ENCODE assay signal across 11 cellular contexts in the genomic region with DNA sequence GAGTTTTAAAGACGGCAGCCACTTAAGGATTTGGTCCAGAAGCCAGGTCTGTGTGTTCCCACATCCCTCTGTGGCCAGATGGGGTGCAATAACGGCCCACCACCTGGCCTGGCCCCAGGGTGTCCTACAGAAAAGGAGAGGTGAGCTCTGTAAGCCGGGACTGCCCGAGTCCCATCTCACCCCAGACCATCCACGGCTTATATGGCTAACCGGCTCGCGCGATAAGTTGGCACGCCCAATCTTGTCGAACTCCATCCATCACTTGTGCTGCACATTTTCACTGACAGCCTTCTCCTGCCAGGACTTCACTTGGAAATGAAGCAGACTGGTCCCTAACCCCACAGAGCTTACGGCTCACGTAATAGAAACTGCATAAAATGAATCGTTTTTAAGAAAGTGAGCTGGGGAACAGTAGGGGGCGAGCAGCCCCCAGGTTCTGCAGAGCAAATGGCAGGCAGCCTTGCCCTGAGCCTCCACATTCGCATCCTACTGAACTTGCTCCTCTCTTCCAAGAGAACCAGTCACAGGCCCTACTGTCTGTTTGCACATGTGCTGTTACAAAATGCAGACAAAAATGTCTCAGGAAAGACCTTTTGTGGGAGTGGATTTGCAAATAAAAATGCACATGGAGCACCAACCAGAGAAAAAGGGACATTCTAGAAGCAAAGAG.
DNase-seq lines count a peak whose midpoint lies in the region; ATAC-seq and TF ChIP-seq lines count a peak whose summit lies in the region.
"Had no signal": no experiment of that assay in that cellular context is flagged by ENCODE, and none has a peak within 500 bp of the region (broad histone marks: within the 10 kb centered on the region; RNA-seq: fewer than 3 reads in every experiment).

No MANE protein-coding gene starts in this region.

- H3K9me3 Mint-ChIP-seq in brain, result no peaks in the 10 kb centered on the region
- no peaks in the 10 kb centered on the region for H3K9me3 Mint-ChIP-seq in mesothelial cell of epicardium

- 0 out of 2 replicates have a peak, but pooled peaks cover 8% of the 10 kb centered on the region for H3K9me3 ChIP-seq in BLaER1

- H3K4me1 Mint-ChIP-seq in brain, result peaks cover 86% of the 10 kb centered on the region
- peaks cover 78% of the 10 kb centered on the region for H3K4me1 Mint-ChIP-seq in mesothelial cell of epicardium
- H3K4me1 Mint-ChIP-seq: activated CD8-positive, alpha-beta memory T cell treated with anti-CD3 and anti-CD28 coated beads, Interleukin-2, amount 10 ng/mL, durations not matched to agents 7 days and 5 days had no signal

- no peaks in the 10 kb centered on the region for H3K27me3 ChIP-seq in BLaER1

- POLR2A ChIA-PET in GM10248 (lab: Yijun Ruan, JAX), result no interaction called here

- H4K20me1 ChIP-seq in BLaER1, result peaks cover 28% of the 10 kb centered on the region

- no peak overlapping the region for H3K4me3 Mint-ChIP-seq in brain
- no peak overlapping the region for H3K4me3 Mint-ChIP-seq in mesothelial cell of epicardium
- H3K4me3 Mint-ChIP-seq: activated CD8-positive, alpha-beta memory T cell treated with anti-CD3 and anti-CD28 coated beads, Interleukin-2, amount 10 ng/mL, durations not matched to agents 7 days and 5 days had no signal

- H3K27me3 Mint-ChIP-seq in brain (no peaks in the 10 kb centered on the region), mesothelial cell of epicardium (ENCODE audit: low read depth) (no peaks in the 10 kb centered on the region)
- H3K27me3 Mint-ChIP-seq: activated CD8-positive, alpha-beta memory T cell treated with anti-CD3 and anti-CD28 coated beads, Interleukin-2, amount 10 ng/mL, durations not matched to agents 7 days and 5 days had no signal

- H3K36me3 ChIP-seq in BLaER1, result no peaks in the 10 kb centered on the region

- H3K4me3 ChIP-seq in BLaER1, result no peak overlapping the region
- H3K4me3 ChIP-seq: K562 had no signal

- peaks cover 73% of the 10 kb centered on the region for H3K4me1 ChIP-seq in BLaER1

- CTCF ChIA-PET in GM10248 (lab: Yijun Ruan, JAX), result interaction anchor here (1.1 to 1.8 kb wide), 2 partner anchors 9 to 336 kb away, joined by 3 to 8 read pairs; no protein-coding TSS in a partner anchor

- TF ChIP-seq CTCF in brain (conservative IDR thresholded peaks at IDR 0.05) (peak; percentile 35 to 38), mesothelial cell of epicardium (IDR thresholded peaks at IDR 0.05; ENCODE audit: unreplicated experiment) (peak; percentile 28), GM10248 (IDR thresholded peaks at IDR 0.05; ENCODE audit: control extremely low read depth, extremely low read depth, low read depth, missing control alignments) (no peak)

- no peaks in the 10 kb centered on the region for H3K36me3 Mint-ChIP-seq in brain
- no peaks in the 10 kb centered on the region for H3K36me3 Mint-ChIP-seq in mesothelial cell of epicardium
- H3K36me3 Mint-ChIP-seq: activated CD8-positive, alpha-beta memory T cell treated with anti-CD3 and anti-CD28 coated beads, Interleukin-2, amount 10 ng/mL, durations not matched to agents 7 days and 5 days had no signal

- no peak for ATAC-seq in GM19397 (IDR thresholded peaks at IDR 0.05; ENCODE audit: unreplicated experiment)
- ATAC-seq: activated CD8-positive, alpha-beta memory T cell treated with anti-CD3 and anti-CD28 coated beads, Interleukin-2, amount 10 ng/mL, durations not matched to agents 7 days and 5 days; K562 had no signal

- H3K4me2 ChIP-seq in BLaER1, result peak overlapping the region; percentile 21; the same call in 1 of the 2 replicates

- no peak overlapping the region for H3K9ac ChIP-seq in BLaER1

- DNase-seq in LHCN-M2 (ENCODE audit: low read depth), result peak; percentile 48
- no peak for DNase-seq in mesothelial cell of epicardium (ENCODE audit: low spot score in 2 of 2, unreplicated experiment in 2 of 2)
- no peak for DNase-seq in GM10248 (ENCODE audit: extremely low spot score)
- no peak for DNase-seq in RKO (ENCODE audit: low spot score)
- DNase-seq in activated effector memory CD4-positive, alpha-beta T cell treated with Interleukin-2 at 50 U/mL for 16 hours, result no peak
- DNase-seq: activated CD8-positive, alpha-beta memory T cell treated with anti-CD3 and anti-CD28 coated beads, Interleukin-2, amount 10 ng/mL, durations not matched to agents 7 days and 5 days; EL had no signal

- no peak overlapping the region for H3K27ac ChIP-seq in BLaER1

- peak overlapping the region in 2 of 5 experiments; percentile 17 to 18 for H3K27ac Mint-ChIP-seq in brain
- peak overlapping the region; percentile 86 for H3K27ac Mint-ChIP-seq in mesothelial cell of epicardium
- H3K27ac Mint-ChIP-seq: activated CD8-positive, alpha-beta memory T cell treated with anti-CD3 and anti-CD28 coated beads, Interleukin-2, amount 10 ng/mL, durations not matched to agents 7 days and 5 days had no signal
